7 cellular contexts compared by ENCODE assay signal in genomic region chr2:152062130-152063091, GRCh38. TPM values are rescaled to one million over a fixed set of nuclear protein-coding genes. Genes with fewer than 3 reads are reported as not detected.
DNase-seq lines count a peak whose midpoint lies in the region; ATAC-seq, FAIRE-seq and TF ChIP-seq lines count a peak whose summit lies in the region.

No MANE protein-coding gene starts in this region.

- peaks cover 0 to 5% (median 0%) of the 10 kb centered on the region in 5 donors for H3K9me3 Mint-ChIP-seq in CD8-positive, alpha-beta memory T cell

- H3K27ac Mint-ChIP-seq in CD8-positive, alpha-beta memory T cell: no peak overlapping the region

- H3K4me1 ChIP-seq in CD8-positive, alpha-beta memory T cell (ENCODE audit: insufficient read depth, low read length): no peaks in the 10 kb centered on the region

- no peaks in the 10 kb centered on the region for H3K36me3 Mint-ChIP-seq in CD8-positive, alpha-beta memory T cell

- DNase-seq in fibroblast of pulmonary artery (ENCODE audit: low read depth) (peak; percentile 37), superior temporal gyrus (ENCODE audit: extremely low spot score) (peak; percentile 64), RCC 7860 (ENCODE audit: low spot score) (no peak), SIG-M5 (lab: John Stamatoyannopoulos, UW) (no peak)
- no peak for DNase-seq in CD8-positive, alpha-beta memory T cell

- H3K9me3 ChIP-seq in CD8-positive, alpha-beta memory T cell (ENCODE audit: low read length): no peaks in the 10 kb centered on the region

- peaks cover 19 to 32% of the 10 kb centered on the region in 2 donors for H3K27me3 Mint-ChIP-seq in CD8-positive, alpha-beta memory T cell

- H3K4me1 Mint-ChIP-seq in CD8-positive, alpha-beta memory T cell: no peaks in the 10 kb centered on the region

- no peaks in the 10 kb centered on the region for H3K36me3 ChIP-seq in CD8-positive, alpha-beta memory T cell (ENCODE audit: insufficient read depth, low read length)

- no peak overlapping the region for H3K4me3 Mint-ChIP-seq in CD8-positive, alpha-beta memory T cell

- TF ChIP-seq CTCF in fibroblast of pulmonary artery (IDR thresholded peaks at IDR 0.05; ENCODE audit: low read length, missing control alignments): no peak

- POLR2A ChIA-PET in CD8-positive, alpha-beta memory T cell (lab: Charles Lee): no interaction called here

- FAIRE-seq in RCC 7860 (lab: Jason Lieb, UNC): no peak

- CTCF ChIA-PET in CD8-positive, alpha-beta memory T cell (lab: Charles Lee): no interaction called here

- no peak overlapping the region for H3K4me3 ChIP-seq in fibroblast of pulmonary artery (replicated peaks; ENCODE audit: low read depth, low read length)
- no peak overlapping the region for H3K4me3 ChIP-seq in CD8-positive, alpha-beta memory T cell (ENCODE audit: low read length)

- no peaks in the 10 kb centered on the region for H3K27me3 ChIP-seq in CD8-positive, alpha-beta memory T cell (ENCODE audit: insufficient read depth, low read length, poor library complexity, severe bottlenecking)

- peak; percentile 82 for ATAC-seq in GM18909 (IDR thresholded peaks at IDR 0.05; ENCODE audit: poor library complexity, unreplicated experiment)
- peak; percentile 83 for ATAC-seq in HG03175 (IDR thresholded peaks at IDR 0.05; ENCODE audit: unreplicated experiment)

- no peak overlapping the region for H3K27ac ChIP-seq in CD8-positive, alpha-beta memory T cell (ENCODE audit: low read depth, low read length)

RNA-seq across cellular contexts. Expression of gene CACNB4, which starts 36.4 kb away (rescaled TPM):
- total RNA-seq in CD8-positive, alpha-beta memory T cell: under 1 TPM; 0.18 to 0.20 TPM
- not detected for polyA plus RNA-seq in CD8-positive, alpha-beta memory T cell

Comparison
In these comparisons a context has a peak if more than half of its experiments do, and no peak if none do; other contexts are left out.
1. DNase-seq: peak in fibroblast of pulmonary artery (single experiment) and superior temporal gyrus (single experiment); none in CD8-positive, alpha-beta memory T cell (0 of 5), RCC 7860 (single experiment) and SIG-M5 (single experiment).